In genomic region chr6:117548797-117549301, GRCh38 we compare ENCODE assay signal across 8 cellular contexts. TPM values are rescaled to one million over a fixed set of nuclear protein-coding genes. Genes with fewer than 3 reads are reported as not detected.
DNase-seq lines count a peak whose midpoint lies in the region; ATAC-seq and TF ChIP-seq lines count a peak whose summit lies in the region.

No MANE protein-coding gene starts in this region.

- ATAC-seq in CD8-positive, alpha-beta T cell = peak; percentile 64
- peak; percentile 81 for ATAC-seq in activated T-helper 17 cell treated with anti-CD3 and anti-CD28 coated beads, Interleukin-2, amount 50 U/mL, for 72 hours (replicated peaks)
- no peak for ATAC-seq in body of pancreas
- no peak for ATAC-seq in gastroesophageal sphincter

- intact Hi-C loops in CD8-positive, alpha-beta T cell (cut with DNase I, micrococcal nuclease) = loop anchor here (1.0 to 2.0 kb wide), 5 partner anchors 53 to 126 kb away; partner anchors contain the start of genes GOPC (in 2 of the 2) and NUS1 (in 1 of the 2)
- intact Hi-C loops in body of pancreas (cut with DNase I) (no loop called here), stomach (cut with DNase I; ENCODE audit: low total_unique reads) (no loop called here)

- 89 to 90% methylated on average over 8 of the region's 8 CpGs for WGBS in body of pancreas, 2 donors
- 73 to 80% (median 73%) methylated on average over 8 of the region's 8 CpGs for WGBS in stomach, 5 donors
- WGBS in gastroesophageal sphincter (ENCODE audit: low coverage in 1 of 2), 2 donors = 74 to 82% methylated on average over 4 to 8 of the region's 8 CpGs

- H3K36me3 Mint-ChIP-seq in CD8-positive, alpha-beta T cell = no peaks in the 10 kb centered on the region
- H3K36me3 Mint-ChIP-seq in activated T-helper 17 cell treated with anti-CD3 and anti-CD28 coated beads, Interleukin-2, amount 50 U/mL, for 72 hours (ENCODE audit: low read depth) = no peaks in the 10 kb centered on the region

- peaks cover 43% of the 10 kb centered on the region for H3K4me1 Mint-ChIP-seq in CD8-positive, alpha-beta T cell (ENCODE audit: low read depth)
- H3K4me1 Mint-ChIP-seq in activated T-helper 17 cell treated with anti-CD3 and anti-CD28 coated beads, Interleukin-2, amount 50 U/mL, for 72 hours = peaks cover 26% of the 10 kb centered on the region

- no peaks in the 10 kb centered on the region for H3K27me3 ChIP-seq in CD8-positive, alpha-beta T cell (ENCODE audit: insufficient read depth, low read length)
- H3K27me3 ChIP-seq in body of pancreas = no peaks in the 10 kb centered on the region
- no peaks in the 10 kb centered on the region for H3K27me3 ChIP-seq in stomach
- no peaks in the 10 kb centered on the region for H3K27me3 ChIP-seq in gastroesophageal sphincter

- H3K4me1 ChIP-seq in CD8-positive, alpha-beta T cell (ENCODE audit: insufficient read depth, low read length) = peaks cover 35% of the 10 kb centered on the region
- H3K4me1 ChIP-seq in body of pancreas = no peaks in the 10 kb centered on the region
- H3K4me1 ChIP-seq in stomach = peaks cover 0 to 37% (median 8%) of the 10 kb centered on the region in 4 donors
- H3K4me1 ChIP-seq in gastroesophageal sphincter = peaks cover 0 to 17% (median 3%) of the 10 kb centered on the region in 3 donors

- H3K9me3 Mint-ChIP-seq in CD8-positive, alpha-beta T cell = no peaks in the 10 kb centered on the region
- H3K9me3 Mint-ChIP-seq in activated T-helper 17 cell treated with anti-CD3 and anti-CD28 coated beads, Interleukin-2, amount 50 U/mL, for 72 hours = no peaks in the 10 kb centered on the region

- H3K9me3 ChIP-seq in CD8-positive, alpha-beta T cell (ENCODE audit: low read length) = no peaks in the 10 kb centered on the region
- H3K9me3 ChIP-seq in body of pancreas = no peaks in the 10 kb centered on the region
- H3K9me3 ChIP-seq in stomach = no peaks in the 10 kb centered on the region
- no peaks in the 10 kb centered on the region for H3K9me3 ChIP-seq in gastroesophageal sphincter

- H3K4me3 ChIP-seq in CD8-positive, alpha-beta T cell (ENCODE audit: low read depth, low read length) = peak overlapping the region; percentile 69
- H3K4me3 ChIP-seq in body of pancreas = no peak overlapping the region
- no peak overlapping the region for H3K4me3 ChIP-seq in stomach
- H3K4me3 ChIP-seq in gastroesophageal sphincter = no peak overlapping the region

- peak in 5 of 7 experiments; percentile 17 to 68 (median 27) for DNase-seq in CD8-positive, alpha-beta T cell
- DNase-seq in HT1080 (ENCODE audit: low read depth) (peak; percentile 80), lung microvascular endothelial cell (ENCODE audit: low read depth in 2 of 2) (peak; percentile 40 to 76), medulla oblongata (ENCODE audit: extremely low spot score) (no peak), body of pancreas (no peak), stomach (no peak)

- H3K36me3 ChIP-seq in CD8-positive, alpha-beta T cell (ENCODE audit: insufficient read depth, low read length) = no peaks in the 10 kb centered on the region
- peaks cover 0 to 2% of the 10 kb centered on the region in 2 donors for H3K36me3 ChIP-seq in body of pancreas (replicated peaks in 1 of 2; ENCODE audit: insufficient read depth in 1 of 2, low read depth in 2 of 2)
- H3K36me3 ChIP-seq in stomach = peaks cover 6 to 46% (median 45%) of the 10 kb centered on the region in 4 donors
- H3K36me3 ChIP-seq in gastroesophageal sphincter = peaks cover 0 to 19% of the 10 kb centered on the region in 2 donors

- TF ChIP-seq EP300 in stomach (IDR thresholded peaks at IDR 0.05) = no peak
- no peak for TF ChIP-seq EP300 in gastroesophageal sphincter (IDR thresholded peaks at IDR 0.05)

- CTCF ChIA-PET in CD8-positive, alpha-beta T cell (lab: Charles Lee) = interaction anchor here (0.6 to 5.0 kb wide), 10 partner anchors 11 to 108 kb away, joined by 3 to 60 read pairs (median 5); no protein-coding TSS in a partner anchor

- POLR2A ChIA-PET in CD8-positive, alpha-beta T cell (lab: Charles Lee) = interaction anchor here (0.9 to 3.8 kb wide), 8 partner anchors 10 to 1345 kb away, joined by 3 to 26 read pairs (median 6); partner anchors contain the start of genes ASF1A, DCBLD1 and GOPC

- TF ChIP-seq POLR2A in body of pancreas (IDR thresholded peaks at IDR 0.05) (no peak), stomach (IDR thresholded peaks at IDR 0.05) (no peak), gastroesophageal sphincter (IDR thresholded peaks at IDR 0.05) (no peak)

- no peak for TF ChIP-seq CTCF in CD8-positive, alpha-beta T cell (IDR thresholded peaks at IDR 0.05)
- TF ChIP-seq CTCF in body of pancreas (IDR thresholded peaks at IDR 0.05) (no peak), stomach (IDR thresholded peaks at IDR 0.05) (no peak), gastroesophageal sphincter (IDR thresholded peaks at IDR 0.05) (no peak)

- peak overlapping the region; percentile 85 for H3K4me3 Mint-ChIP-seq in CD8-positive, alpha-beta T cell
- H3K4me3 Mint-ChIP-seq in activated T-helper 17 cell treated with anti-CD3 and anti-CD28 coated beads, Interleukin-2, amount 50 U/mL, for 72 hours = peak overlapping the region; percentile 85

- no peaks in the 10 kb centered on the region for H3K27me3 Mint-ChIP-seq in CD8-positive, alpha-beta T cell (ENCODE audit: low read depth)
- H3K27me3 Mint-ChIP-seq in activated T-helper 17 cell treated with anti-CD3 and anti-CD28 coated beads, Interleukin-2, amount 50 U/mL, for 72 hours = peaks cover 3% of the 10 kb centered on the region

- peak overlapping the region; percentile 92 for H3K27ac Mint-ChIP-seq in CD8-positive, alpha-beta T cell
- peak overlapping the region; percentile 85 for H3K27ac Mint-ChIP-seq in activated T-helper 17 cell treated with anti-CD3 and anti-CD28 coated beads, Interleukin-2, amount 50 U/mL, for 72 hours

- H3K27ac ChIP-seq in CD8-positive, alpha-beta T cell (ENCODE audit: low read depth, low read length) = peak overlapping the region; percentile 64
- no peak overlapping the region for H3K27ac ChIP-seq in body of pancreas
- peak overlapping the region in 2 of 5 donors; percentile 15 to 50 for H3K27ac ChIP-seq in stomach
- H3K27ac ChIP-seq in gastroesophageal sphincter = no peak overlapping the region

RNA-seq across cellular contexts. Expression of gene GOPC, which starts 53.5 kb away (rescaled TPM):
- total RNA-seq in CD8-positive, alpha-beta T cell = 1 to 10 TPM; 7.5 to 8.1 TPM
- total RNA-seq in HT1080 (2014; rRNA removed; shearing (Covaris generic)) = 16.7 and 19.0 TPM in 2 replicates
- polyA plus RNA-seq in HT1080 (2015; cell fraction: cytosol; rRNA removed) = 19.6 and 26.8 TPM in 2 replicates
- polyA plus RNA-seq in HT1080 (2015; cell fraction: nucleus; rRNA removed) = 47.8 and 49.2 TPM in 2 replicates
- total RNA-seq in activated T-helper 17 cell treated with anti-CD3 and anti-CD28 coated beads, Interleukin-2, amount 50 U/mL, for 72 hours = 10 to 100 TPM; 16.3 to 20.4 TPM
- total RNA-seq in lung microvascular endothelial cell = 22.0 and 34.1 TPM in 2 replicates
- 10 to 100 TPM in 1 of 2 donors, 1 to 10 TPM in 1; 7.9 to 16.6 TPM for total RNA-seq in body of pancreas
- 10 to 100 TPM in 4 of 5 donors, 1 to 10 TPM in 1; 4.7 to 49.4 (median 22.9) TPM for total RNA-seq in stomach
- polyA plus RNA-seq in stomach = 10 to 100 TPM in 1 of 3 donors, 1 to 10 TPM in 2; 9.5 to 12.7 (median 9.9) TPM
- total RNA-seq in gastroesophageal sphincter = 10 to 100 TPM; 20.5 to 34.1 (median 24.2) TPM

Comparison
In these comparisons a context has a peak if more than half of its experiments do, and no peak if none do; other contexts are left out.
1. ATAC-seq: peak in CD8-positive, alpha-beta T cell (single experiment) and activated T-helper 17 cell treated with anti-CD3 and anti-CD28 coated beads, Interleukin-2, amount 50 U/mL, for 72 hours (single experiment); none in body of pancreas (single experiment) and gastroesophageal sphincter (single experiment).
2. DNase-seq: peak in CD8-positive, alpha-beta T cell (5 of 7), HT1080 (single experiment) and lung microvascular endothelial cell (2 of 2); none in medulla oblongata (single experiment), body of pancreas (0 of 4) and stomach (single experiment).
3. intact Hi-C loops: an anchor here in CD8-positive, alpha-beta T cell (1.0 to 2.0 kb wide); none called in body of pancreas and stomach.